Comparison of ENCODE assay signal across 13 cellular contexts in genomic region chr17:38448208-38448776, GRCh38. TPM values are rescaled to one million over a fixed set of nuclear protein-coding genes. Genes with fewer than 3 reads are reported as not detected.
DNase-seq lines count a peak whose midpoint lies in the region; ATAC-seq, FAIRE-seq and TF ChIP-seq lines count a peak whose summit lies in the region.
"Had no signal": no experiment of that assay in that cellular context is flagged by ENCODE, and none has a peak within 500 bp of the region (broad histone marks: within the 10 kb centered on the region; RNA-seq: fewer than 3 reads in every experiment).

No MANE protein-coding gene starts in this region.

- no peaks in the 10 kb centered on the region for H3K9me3 Mint-ChIP-seq in MCF 10A (ENCODE audit: unreplicated experiment)
- H3K9me3 Mint-ChIP-seq: activated CD8-positive, alpha-beta T cell treated with anti-CD3 and anti-CD28 coated beads for 36 hours had no signal

- POLR2A ChIA-PET in MCF 10A (lab: Yijun Ruan, JAX), result no interaction called here
- POLR2A ChIA-PET in K562 (lab: Yijun Ruan, JAX), result interaction anchor here (0.7 to 1.6 kb wide), 2 partner anchors 11 to 134 kb away, joined by 3 to 4 read pairs; no protein-coding TSS in a partner anchor

- no peak for DNase-seq in mammary epithelial cell
- DNase-seq in MCF 10A (ENCODE audit: unreplicated experiment), result no peak
- DNase-seq in K562 (ENCODE audit: extremely low read depth in 1 of 4, low spot score in 3 of 4), result no peak
- no peak for DNase-seq in lung (ENCODE audit: low spot score)
- DNase-seq in upper lobe of right lung, result no peak
- no peak for DNase-seq in DMS79 treated with DMSO at 0.1 percent for 48 hours (lab: John Stamatoyannopoulos, UW)
- DNase-seq in NOMO-1 (lab: John Stamatoyannopoulos, UW; ENCODE audit: unreplicated experiment in 2 of 2), result no peak
- DNase-seq: ACHN; activated CD8-positive, alpha-beta T cell treated with anti-CD3 and anti-CD28 coated beads for 36 hours; testis had no signal

- H2AFZ ChIP-seq in mammary epithelial cell (ENCODE audit: low read depth, low read length) (peak overlapping the region; percentile 42), K562 (ENCODE audit: low read depth, low read length) (no peak overlapping the region)

- H3K27me3 ChIP-seq in mammary epithelial cell (ENCODE audit: insufficient read depth, low read length) (no peaks in the 10 kb centered on the region), K562 (ENCODE audit: control insufficient read depth in 2 of 2, insufficient read depth in 2 of 2, low read length in 2 of 2) (peaks cover 5 to 46% of the 10 kb centered on the region in 2 experiments; a peak in 2 of 5 replicates), lung (ENCODE audit: control insufficient read depth, insufficient read depth) (no peaks in the 10 kb centered on the region), upper lobe of right lung (peaks cover 5% of the 10 kb centered on the region)
- H3K27me3 ChIP-seq: testis had no signal

- peaks cover 59% of the 10 kb centered on the region for H3K4me1 ChIP-seq in mammary epithelial cell (ENCODE audit: insufficient read depth, low read length)
- peaks cover 6 to 12% of the 10 kb centered on the region in 2 experiments; a peak in 4 of 5 replicates for H3K4me1 ChIP-seq in K562 (replicated peaks in 1 of 2; ENCODE audit: control insufficient read depth in 2 of 2, insufficient read depth in 2 of 2, low read length in 2 of 2)
- H3K4me1 ChIP-seq in lung (ENCODE audit: control insufficient read depth in 2 of 2, insufficient read depth in 2 of 2, low read length in 2 of 2), result peaks cover 9 to 39% of the 10 kb centered on the region in 2 donors
- peaks cover 37% of the 10 kb centered on the region for H3K4me1 ChIP-seq in upper lobe of right lung

- H3K27ac ChIP-seq in mammary epithelial cell (ENCODE audit: insufficient read depth, low read depth, low read length), result peak overlapping the region; percentile 14
- H3K27ac ChIP-seq in K562 (ENCODE audit: extremely low read depth, low read depth, low read length), result no peak overlapping the region
- peak overlapping the region; percentile 49 to 55 for H3K27ac ChIP-seq in lung (ENCODE audit: low read depth in 1 of 2, low read length in 1 of 2)
- H3K27ac ChIP-seq in upper lobe of right lung, result peak overlapping the region; percentile 66
- H3K27ac ChIP-seq: cardiac muscle cell, testis had no signal

- TF ChIP-seq RAD21 in K562 (CRISPR knock-in tag; conservative IDR thresholded peaks at IDR 0.05 in 1 of 2, IDR thresholded peaks at IDR 0.05 in 1 of 2), result no peak

- H3K4me2 ChIP-seq in mammary epithelial cell (ENCODE audit: insufficient read depth, low read depth, low read length) (no peak overlapping the region), K562 (ENCODE audit: insufficient read depth, low read length) (no peak overlapping the region)

- no peaks in the 10 kb centered on the region for H3K9me3 ChIP-seq in mammary epithelial cell (replicated peaks; ENCODE audit: insufficient read depth, low read length)
- no peaks in the 10 kb centered on the region for H3K9me3 ChIP-seq in K562 (replicated peaks; ENCODE audit: control insufficient read depth, insufficient read depth, low read depth, low read length)
- no peaks in the 10 kb centered on the region for H3K9me3 ChIP-seq in lung (ENCODE audit: control insufficient read depth in 2 of 2, insufficient read depth in 1 of 2, low read length in 1 of 2)
- H3K9me3 ChIP-seq in upper lobe of right lung, result no peaks in the 10 kb centered on the region
- H3K9me3 ChIP-seq: testis had no signal

- dilution Hi-C loops in mammary epithelial cell (cut with HindIII; ENCODE audit: low sequenced_read_pairs), result no loop called here

- TF ChIP-seq CTCF in mammary epithelial cell (conservative IDR thresholded peaks at IDR 0.05 in 1 of 2, IDR thresholded peaks at IDR 0.05 in 1 of 2; ENCODE audit: extremely low read depth in 1 of 2, insufficient read depth in 1 of 2, low read depth in 1 of 2, low read length in 2 of 2) (no peak), MCF 10A (IDR thresholded peaks at IDR 0.05; ENCODE audit: unreplicated experiment) (no peak), K562 (IDR thresholded peaks at IDR 0.05 in 2 of 3, conservative IDR thresholded peaks at IDR 0.05 in 1 of 3; ENCODE audit: insufficient read depth in 2 of 3, low read depth in 1 of 3, low read length in 3 of 3) (no peak), lung (IDR thresholded peaks at IDR 0.05; ENCODE audit: control extremely low read depth, extremely low read depth) (no peak), upper lobe of right lung (IDR thresholded peaks at IDR 0.05) (no peak)

- H4K20me1 ChIP-seq in mammary epithelial cell (ENCODE audit: insufficient read depth, low read length), result no peaks in the 10 kb centered on the region
- peaks cover 17% of the 10 kb centered on the region for H4K20me1 ChIP-seq in K562 (replicated peaks; ENCODE audit: control insufficient read depth, insufficient read depth, low read length)

- ATAC-seq in K562, result no peak; the same call in 2 of the 3 replicates
- no peak for ATAC-seq in lung (ENCODE audit: insufficient read depth, low FRiP score)
- no peak for ATAC-seq in upper lobe of right lung
- no peak for ATAC-seq in GM19452 (IDR thresholded peaks at IDR 0.05; ENCODE audit: unreplicated experiment)
- ATAC-seq: activated CD8-positive, alpha-beta T cell treated with anti-CD3 and anti-CD28 coated beads for 36 hours; right cardiac atrium had no signal

- no peaks in the 10 kb centered on the region for H3K79me2 ChIP-seq in mammary epithelial cell (ENCODE audit: insufficient read depth, low read length)
- no peaks in the 10 kb centered on the region for H3K79me2 ChIP-seq in K562 (ENCODE audit: control insufficient read depth, insufficient read depth, low read length)

- in situ Hi-C loops in mammary epithelial cell (cut with MboI; ENCODE audit: low sequenced_read_pairs in 2 of 2), result loop anchor here (10.0 to 25.0 kb wide), 3 partner anchors 137 to 217 kb away; partner anchors contain the start of gene EPOP (in 1 of the 2)
- in situ Hi-C loops in K562 (cut with MboI), result no loop called here

- no peaks in the 10 kb centered on the region for H3K9me1 ChIP-seq in K562 (ENCODE audit: control insufficient read depth, insufficient read depth, low read length)

- no peak for TF ChIP-seq POLR2A in K562 (conservative IDR thresholded peaks at IDR 0.05)

- no peak for TF ChIP-seq EP300 in K562 (IDR thresholded peaks at IDR 0.05; ENCODE audit: low read length)

- no TSS peak for BruUV-seq in mammary epithelial cell (replicated peaks; lab: Mats Ljungman, UMichigan)
- BruUV-seq in MCF 10A (replicated peaks; lab: Mats Ljungman, UMichigan), result no TSS peak
- BruUV-seq in K562 (replicated peaks; lab: Mats Ljungman, UMichigan), result no TSS peak

- peaks cover 7% of the 10 kb centered on the region for H3K27me3 Mint-ChIP-seq in MCF 10A (ENCODE audit: insufficient read depth, unreplicated experiment)

- no peaks in the 10 kb centered on the region for H3K36me3 ChIP-seq in mammary epithelial cell (ENCODE audit: insufficient read depth, low read length)
- H3K36me3 ChIP-seq in K562 (ENCODE audit: control insufficient read depth, insufficient read depth, low read length), result no peaks in the 10 kb centered on the region
- no peaks in the 10 kb centered on the region for H3K36me3 ChIP-seq in lung (ENCODE audit: control insufficient read depth in 2 of 2, insufficient read depth in 2 of 2, low read length in 2 of 2)
- H3K36me3 ChIP-seq in upper lobe of right lung, result no peaks in the 10 kb centered on the region
- H3K36me3 ChIP-seq: cardiac muscle cell had no signal

- no peak overlapping the region for H3K27ac Mint-ChIP-seq in MCF 10A (ENCODE audit: low read depth, unreplicated experiment)
- H3K27ac Mint-ChIP-seq: activated CD8-positive, alpha-beta T cell treated with anti-CD3 and anti-CD28 coated beads for 36 hours had no signal

- no peaks in the 10 kb centered on the region for H3K36me3 Mint-ChIP-seq in MCF 10A (ENCODE audit: insufficient read depth, unreplicated experiment)

- intact Hi-C loops in mammary epithelial cell (cut with micrococcal nuclease) (no loop called here), MCF 10A (cut with micrococcal nuclease) (no loop called here), K562 (cut with micrococcal nuclease) (no loop called here), upper lobe of right lung (cut with DNase I) (no loop called here)

- H3K4me1 Mint-ChIP-seq in MCF 10A (ENCODE audit: insufficient read depth, unreplicated experiment), result peaks cover 28% of the 10 kb centered on the region

- no peak overlapping the region for H3K9ac ChIP-seq in mammary epithelial cell (ENCODE audit: insufficient read depth, low read length)
- no peak overlapping the region for H3K9ac ChIP-seq in K562 (ENCODE audit: insufficient read depth in 1 of 2, low read depth in 2 of 2, low read length in 2 of 2)

- H3K4me3 Mint-ChIP-seq in MCF 10A (ENCODE audit: unreplicated experiment), result no peak overlapping the region
- H3K4me3 Mint-ChIP-seq: activated CD8-positive, alpha-beta T cell treated with anti-CD3 and anti-CD28 coated beads for 36 hours had no signal

- CTCF ChIA-PET in mammary epithelial cell (lab: Charles Lee; ENCODE audit: low non-redundant PET) (no interaction called here), MCF 10A (lab: Yijun Ruan, JAX) (interaction anchor here (0.6 kb wide), 1 partner anchor 18 kb away, joined by 3 read pairs; no protein-coding TSS in a partner anchor), K562 (lab: Yijun Ruan, JAX; ENCODE audit: low intra/inter-chr PET ratio) (no interaction called here)

- no peak overlapping the region for H3K4me3 ChIP-seq in mammary epithelial cell (replicated peaks in 1 of 3; ENCODE audit: insufficient read depth in 1 of 3, low read depth in 2 of 3, low read length in 3 of 3)
- no peak overlapping the region for H3K4me3 ChIP-seq in K562
- H3K4me3 ChIP-seq in lung, result no peak overlapping the region
- H3K4me3 ChIP-seq in upper lobe of right lung, result no peak overlapping the region
- H3K4me3 ChIP-seq: cardiac muscle cell, testis had no signal

- no peak for FAIRE-seq in K562 (lab: Jason Lieb, UNC)

- 85% methylated on average over 9 of the region's 9 CpGs for WGBS in mammary epithelial cell (ENCODE audit: low coverage, missing lambda C conversion rate)
- 3% methylated on average over 9 of the region's 9 CpGs for WGBS in K562 (ENCODE audit: insufficient coverage, low coverage, missing lambda C conversion rate)
- WGBS in lung, 2 donors, result 74 to 80% methylated on average over 9 of the region's 9 CpGs

RNA-seq across cellular contexts. Expression of gene ARHGAP23, which starts 20.0 kb away (rescaled TPM):
- total RNA-seq in mammary epithelial cell, result 10 to 100 TPM; 30.5 to 43.0 TPM
- 11.4 TPM for polyA plus RNA-seq in mammary epithelial cell
- polyA minus RNA-seq in mammary epithelial cell, result 28.8 TPM
- total RNA-seq in MCF 10A (2022), result 23.2 and 29.2 TPM in 2 replicates
- 5.4 and 10.3 TPM in 2 replicates for total RNA-seq in K562 (2011; cell fraction: chromatin; rRNA removed; ENCODE audit: low replicate concordance)
- 3.6 and 6.0 TPM in 2 replicates for total RNA-seq in K562 (2011; cell fraction: nucleolus; rRNA removed)
- total RNA-seq in K562 (2011; cell fraction: nucleoplasm; rRNA removed), result 4.4 and 6.6 TPM in 2 replicates
- total RNA-seq in K562 (2014; rRNA removed), result 0.33 and 0.86 TPM in 2 replicates
- total RNA-seq in K562 (2014; rRNA removed; fragmentation: Illumina TruSeq; extraction: Trizol), result 0.06 and 0.25 TPM in 2 replicates
- 0.29 and 0.57 TPM in 2 replicates for total RNA-seq in K562 (2015; rRNA removed; fragmentation: Illumina TruSeq; extraction: Trizol)
- total RNA-seq in K562 (2021), result 1.4 and 2.7 TPM in 2 replicates
- polyA plus RNA-seq in K562 (2011; rRNA removed), result 0.12 and 0.71 TPM in 2 replicates
- 0.10 and 1.00 TPM in 2 replicates for polyA plus RNA-seq in K562 (2011; cell fraction: cytosol; rRNA removed)
- polyA plus RNA-seq in K562 (2011; cell fraction: nucleus; rRNA removed), result 0.80 and 2.2 TPM in 2 replicates
- polyA plus RNA-seq in K562 (2012), result 0.52 and 0.68 TPM in 2 replicates
- 0.68 and 0.70 TPM in 2 replicates for polyA plus RNA-seq in K562 (2014; fragmentation: Illumina TruSeq; extraction: Trizol)
- polyA plus RNA-seq in K562 (2014; fragmentation: Nextera tagmentation; extraction: Ambion mirVana), result under 1 TPM; 0.01 to 0.03 TPM
- 0.69 and 1.6 TPM in 2 replicates for polyA plus RNA-seq in K562 (2014; rRNA removed)
- polyA minus RNA-seq in K562 (2011; rRNA and poly(A)+ RNA removed), result 0.24 and 1.6 TPM in 2 replicates
- polyA minus RNA-seq in K562 (2011; cell fraction: cytosol; rRNA and poly(A)+ RNA removed), result 0.18 and 1.4 TPM in 2 replicates
- 1.7 and 3.0 TPM in 2 replicates for polyA minus RNA-seq in K562 (2011; cell fraction: nucleus; rRNA and poly(A)+ RNA removed)
- 10 to 100 TPM; 59.2 to 91.7 TPM for total RNA-seq in lung
- polyA plus RNA-seq in lung, result 10 to 100 TPM; 18.3 to 19.2 TPM
- 85.1 TPM for total RNA-seq in upper lobe of right lung
